In genomic region chr5:50967388-50968039, GRCh38 we compare ENCODE assay signal across 8 cellular contexts.
DNase-seq lines count a peak whose midpoint lies in the region; ATAC-seq, FAIRE-seq and TF ChIP-seq lines count a peak whose summit lies in the region.

No MANE protein-coding gene starts in this region.

- POLR2A ChIA-PET in endothelial cell of umbilical vein (lab: Charles Lee), result no interaction called here

- peak; percentile 87 for DNase-seq in DMS79 (lab: John Stamatoyannopoulos, UW)
- peak; percentile 50 for DNase-seq in NCI-H2107 (lab: John Stamatoyannopoulos, UW)
- DNase-seq in endothelial cell of umbilical vein (ENCODE audit: low read depth, low spot score), result no peak
- no peak for DNase-seq in osteoblast (ENCODE audit: insufficient read length, low spot score, missing footprints)
- no peak for DNase-seq in NCI-H446 treated with DMSO at 0.1 percent for 48 hours (lab: John Stamatoyannopoulos, UW)
- no peak for DNase-seq in NCI-H226
- DNase-seq in NK-92 treated with Interleukin-12 subunit alpha and Interleukin-12 subunit beta, amount 100 ng/mL, for 24 hours (lab: John Stamatoyannopoulos, UW), result no peak

- H3K4me2 ChIP-seq in endothelial cell of umbilical vein (ENCODE audit: insufficient read depth, low read length), result peak overlapping the region; percentile 67
- peak overlapping the region; percentile 62 for H3K4me2 ChIP-seq in osteoblast (ENCODE audit: insufficient read depth, low read length)

- H3K9me1 ChIP-seq in endothelial cell of umbilical vein (replicated peaks; ENCODE audit: control insufficient read depth, extremely low read depth, insufficient read depth, low read length), result no peaks in the 10 kb centered on the region

- no peak overlapping the region for H3K9ac ChIP-seq in endothelial cell of umbilical vein (replicated peaks; ENCODE audit: extremely low read depth, insufficient read depth, low read length)

- no peak for TF ChIP-seq POLR2A in endothelial cell of umbilical vein (IDR thresholded peaks at IDR 0.05; ENCODE audit: low read depth, low read length)

- no peaks in the 10 kb centered on the region for H3K9me3 ChIP-seq in endothelial cell of umbilical vein (replicated peaks; ENCODE audit: control insufficient read depth, insufficient read depth, low read length)
- no peaks in the 10 kb centered on the region for H3K9me3 ChIP-seq in osteoblast (ENCODE audit: low read depth, low read length)

- ATAC-seq in HG02938 (IDR thresholded peaks at IDR 0.05; ENCODE audit: unreplicated experiment), result no peak

- FAIRE-seq in endothelial cell of umbilical vein (lab: Jason Lieb, UNC), result no peak

- H4K20me1 ChIP-seq in endothelial cell of umbilical vein (replicated peaks; ENCODE audit: control insufficient read depth, extremely low read depth, insufficient read depth, low read length) (no peaks in the 10 kb centered on the region), osteoblast (ENCODE audit: insufficient read depth, low read length) (no peaks in the 10 kb centered on the region)

- CTCF ChIA-PET in endothelial cell of umbilical vein (lab: Charles Lee), result interaction anchor here (1.0 to 1.2 kb wide), 2 partner anchors 1040 to 1389 kb away, joined by 3 to 5 read pairs; no protein-coding TSS in a partner anchor

- TF ChIP-seq CTCF in endothelial cell of umbilical vein (IDR thresholded peaks at IDR 0.05; ENCODE audit: extremely low read depth in 1 of 2, insufficient read depth in 1 of 2, low read depth in 1 of 2, low read length in 2 of 2), result no peak
- TF ChIP-seq CTCF in osteoblast (IDR thresholded peaks at IDR 0.05; ENCODE audit: extremely low read depth, low read depth, low read length), result no peak

- no TSS peak for BruUV-seq in endothelial cell of umbilical vein (replicated peaks; lab: Mats Ljungman, UMichigan)

- H3K4me3 ChIP-seq in endothelial cell of umbilical vein (replicated peaks in 1 of 3; ENCODE audit: insufficient read depth in 1 of 3, low read depth in 1 of 3, low read length in 3 of 3), result peak overlapping the region in 2 of 3 experiments; percentile 15 to 27
- H3K4me3 ChIP-seq in osteoblast (ENCODE audit: insufficient read depth, low read length), result peak overlapping the region; percentile 51

- intact Hi-C loops in endothelial cell of umbilical vein (cut with micrococcal nuclease), result no loop called here

- H2AFZ ChIP-seq in endothelial cell of umbilical vein (ENCODE audit: low read depth, low read length) (no peak overlapping the region), osteoblast (ENCODE audit: low read length) (no peak overlapping the region)

- no peaks in the 10 kb centered on the region for H3K4me1 ChIP-seq in endothelial cell of umbilical vein (ENCODE audit: control insufficient read depth, extremely low read depth, insufficient read depth, low read length)
- peaks cover 8% of the 10 kb centered on the region for H3K4me1 ChIP-seq in osteoblast (ENCODE audit: insufficient read depth, low read length)

- H3K27me3 ChIP-seq in endothelial cell of umbilical vein (ENCODE audit: control insufficient read depth in 2 of 2, insufficient read depth in 2 of 2, low read length in 2 of 2) (peaks cover 60 to 71% of the 10 kb centered on the region in 2 experiments), osteoblast (ENCODE audit: insufficient read depth, low read length) (peaks cover 73% of the 10 kb centered on the region)

- dilution Hi-C loops in endothelial cell of umbilical vein (cut with MboI; ENCODE audit: extremely low pct_ligation_motif_present, low sequenced_read_pairs), result no loop called here

- H3K79me2 ChIP-seq in endothelial cell of umbilical vein (ENCODE audit: control insufficient read depth, insufficient read depth, low read length) (no peaks in the 10 kb centered on the region), osteoblast (ENCODE audit: insufficient read depth, low read length) (no peaks in the 10 kb centered on the region)

- H3K36me3 ChIP-seq in endothelial cell of umbilical vein (ENCODE audit: control insufficient read depth in 2 of 2, extremely low read depth in 1 of 2, insufficient read depth in 2 of 2, low read length in 2 of 2) (no peaks in the 10 kb centered on the region), osteoblast (ENCODE audit: insufficient read depth, low read length) (no peaks in the 10 kb centered on the region)

- no peak overlapping the region for H3K27ac ChIP-seq in endothelial cell of umbilical vein (ENCODE audit: insufficient read depth, low read depth, low read length)
- no peak overlapping the region for H3K27ac ChIP-seq in osteoblast (ENCODE audit: low read depth, low read length)

TF ChIP-seq in endothelial cell of umbilical vein, 7 proteins besides CTCF, POLR2A, EP300 and RAD21:
- TF ChIP-seq FOS (IDR thresholded peaks at IDR 0.05; ENCODE audit: borderline replicate concordance, insufficient read depth, low read length) (no peak), JUN (IDR thresholded peaks at IDR 0.05; ENCODE audit: borderline replicate concordance, insufficient read depth, insufficient read length, low read depth) (no peak), MAX (IDR thresholded peaks at IDR 0.05; ENCODE audit: insufficient read depth, insufficient read length) (no peak), EZH2 (IDR thresholded peaks at IDR 0.05; ENCODE audit: borderline replicate concordance, low read depth, low read length, severe bottlenecking) (no peak), POLR2AphosphoS5 (IDR thresholded peaks at IDR 0.05; ENCODE audit: insufficient read depth, low read depth, low read length) (no peak), MYC (IDR thresholded peaks at IDR 0.05; ENCODE audit: low read depth, low read length) (no peak), GATA2 (IDR thresholded peaks at IDR 0.05; ENCODE audit: insufficient read depth, insufficient read length, low read depth, low read length) (no peak)
TF ChIP-seq in endothelial cell of umbilical vein: peak in this region for 0.

Comparison
In these comparisons a context has a peak if more than half of its experiments do, and no peak if none do; other contexts are left out.
1. DNase-seq: peak in DMS79 (single experiment) and NCI-H2107 (single experiment); none in endothelial cell of umbilical vein (single experiment), osteoblast (single experiment), NCI-H446 treated with DMSO at 0.1 percent for 48 hours (single experiment), NCI-H226 (single experiment) and NK-92 treated with Interleukin-12 subunit alpha and Interleukin-12 subunit beta, amount 100 ng/mL, for 24 hours (single experiment).